24 cellular contexts compared by ENCODE assay signal in the genomic region with DNA sequence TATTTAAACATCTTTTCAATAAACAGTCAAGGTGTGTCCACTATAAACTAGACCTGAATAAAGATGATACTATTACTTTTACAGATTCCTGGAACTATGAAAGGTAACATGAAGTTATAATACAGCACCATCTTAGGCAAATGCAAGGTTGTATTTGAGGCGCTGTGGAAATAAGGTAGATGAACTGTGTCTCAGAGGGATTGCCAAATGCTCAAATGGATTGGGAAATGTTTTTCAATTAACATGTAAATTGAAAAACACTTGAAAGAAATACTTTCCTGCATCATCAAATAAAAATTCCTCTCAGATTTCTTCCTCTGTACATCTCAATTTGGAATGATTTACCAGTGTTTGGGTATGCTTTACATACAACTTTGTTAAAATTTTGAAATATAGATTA.
"Had no signal": no experiment of that assay in that cellular context is flagged by ENCODE, and none has a peak within 500 bp of the region (broad histone marks: within the 10 kb centered on the region; RNA-seq: fewer than 3 reads in every experiment).

No MANE protein-coding gene starts in this region.

- H3K27ac ChIP-seq: body of pancreas, SJCRH30, WERI-Rb-1 had no signal

- H3K36me3 Mint-ChIP-seq: activated naive CD8-positive, alpha-beta T cell treated with anti-CD3 and anti-CD28 coated beads, Interleukin-2, amount 10 ng/mL, durations not matched to agents 7 days and 5 days had no signal

- H3K4me1 ChIP-seq: body of pancreas, SJCRH30 had no signal

- H3K27ac Mint-ChIP-seq: activated CD4-positive, alpha-beta memory T cell treated with anti-CD3 and anti-CD28 coated beads, Interleukin-2, amount 10 ng/mL, durations not matched to agents 7 days and 5 days; activated CD4-positive, alpha-beta T cell treated with anti-CD3 and anti-CD28 coated beads for 36 hours; activated naive CD4-positive, alpha-beta T cell treated with anti-CD3 and anti-CD28 coated beads for 36 hours; activated naive CD8-positive, alpha-beta T cell treated with anti-CD3 and anti-CD28 coated beads, Interleukin-2, amount 10 ng/mL, durations not matched to agents 7 days and 5 days; activated T-helper 17 cell treated with anti-CD3 and anti-CD28 coated beads, Interleukin-2, amount 50 U/mL, for 72 hours had no signal

- H3K27me3 ChIP-seq: body of pancreas, SJCRH30 had no signal

- DNase-seq: activated CD4-positive, alpha-beta memory T cell treated with anti-CD3 and anti-CD28 coated beads, Interleukin-2, amount 10 ng/mL, durations not matched to agents 7 days and 5 days; activated CD4-positive, alpha-beta T cell treated with anti-CD3 and anti-CD28 coated beads for 36 hours; activated CD4-positive, alpha-beta T cell treated with anti-CD3 and anti-CD28 coated beads, Interleukin-2, amount 50 U/mL, for 1 hour; activated gamma-delta T cell; activated naive CD4-positive, alpha-beta T cell treated with anti-CD3 and anti-CD28 coated beads for 36 hours; activated naive CD8-positive, alpha-beta T cell treated with anti-CD3 and anti-CD28 coated beads, Interleukin-2, amount 10 ng/mL, durations not matched to agents 7 days and 5 days; activated T-cell treated with anti-CD3 and anti-CD28 coated beads for 4 hours; activated T-cell treated with anti-CD3 and anti-CD28 coated beads, Interleukin-2, amount 50 U/mL, for 48 hours; aorta; body of pancreas; Kasumi-1; KBM-7; NCI-H1048; NCI-H146; NCI-H1930; NCI-H446; NCI-H524; SJCRH30; SK-N-SH; T-helper 1 cell; WERI-Rb-1 had no signal

- H3K4me2 ChIP-seq: SK-N-SH had no signal

- H3K27me3 Mint-ChIP-seq: activated CD4-positive, alpha-beta memory T cell treated with anti-CD3 and anti-CD28 coated beads, Interleukin-2, amount 10 ng/mL, durations not matched to agents 7 days and 5 days; activated CD4-positive, alpha-beta T cell treated with anti-CD3 and anti-CD28 coated beads for 36 hours; activated naive CD8-positive, alpha-beta T cell treated with anti-CD3 and anti-CD28 coated beads, Interleukin-2, amount 10 ng/mL, durations not matched to agents 7 days and 5 days; activated T-helper 17 cell treated with anti-CD3 and anti-CD28 coated beads, Interleukin-2, amount 50 U/mL, for 72 hours; central memory CD8-positive, alpha-beta T cell had no signal

- ATAC-seq: activated CD4-positive, alpha-beta T cell treated with anti-CD3 and anti-CD28 coated beads for 36 hours; activated T-helper 17 cell treated with anti-CD3 and anti-CD28 coated beads, Interleukin-2, amount 50 U/mL, for 72 hours; body of pancreas; Right ventricle myocardium inferior had no signal

- H3K36me3 ChIP-seq: SJCRH30, WERI-Rb-1 had no signal

- H3K9me3 ChIP-seq: body of pancreas, SJCRH30, SK-N-SH had no signal

- H3K9me3 Mint-ChIP-seq: activated CD4-positive, alpha-beta memory T cell treated with anti-CD3 and anti-CD28 coated beads, Interleukin-2, amount 10 ng/mL, durations not matched to agents 7 days and 5 days; activated naive CD8-positive, alpha-beta T cell treated with anti-CD3 and anti-CD28 coated beads, Interleukin-2, amount 10 ng/mL, durations not matched to agents 7 days and 5 days; central memory CD8-positive, alpha-beta T cell had no signal

- H3K4me3 ChIP-seq: body of pancreas, SJCRH30 had no signal

- H3K9ac ChIP-seq: SK-N-SH had no signal

- H3K4me1 Mint-ChIP-seq: activated CD4-positive, alpha-beta memory T cell treated with anti-CD3 and anti-CD28 coated beads, Interleukin-2, amount 10 ng/mL, durations not matched to agents 7 days and 5 days; activated CD4-positive, alpha-beta T cell treated with anti-CD3 and anti-CD28 coated beads for 36 hours; activated naive CD8-positive, alpha-beta T cell treated with anti-CD3 and anti-CD28 coated beads, Interleukin-2, amount 10 ng/mL, durations not matched to agents 7 days and 5 days; activated T-helper 17 cell treated with anti-CD3 and anti-CD28 coated beads, Interleukin-2, amount 50 U/mL, for 72 hours; central memory CD8-positive, alpha-beta T cell had no signal

- H3K4me3 Mint-ChIP-seq: activated CD4-positive, alpha-beta memory T cell treated with anti-CD3 and anti-CD28 coated beads, Interleukin-2, amount 10 ng/mL, durations not matched to agents 7 days and 5 days; activated CD4-positive, alpha-beta T cell treated with anti-CD3 and anti-CD28 coated beads for 36 hours; activated naive CD4-positive, alpha-beta T cell treated with anti-CD3 and anti-CD28 coated beads for 36 hours; activated naive CD8-positive, alpha-beta T cell treated with anti-CD3 and anti-CD28 coated beads, Interleukin-2, amount 10 ng/mL, durations not matched to agents 7 days and 5 days; activated T-helper 17 cell treated with anti-CD3 and anti-CD28 coated beads, Interleukin-2, amount 50 U/mL, for 72 hours; central memory CD8-positive, alpha-beta T cell had no signal
